Comparison of ENCODE assay signal across 8 cellular contexts in the genomic region with DNA sequence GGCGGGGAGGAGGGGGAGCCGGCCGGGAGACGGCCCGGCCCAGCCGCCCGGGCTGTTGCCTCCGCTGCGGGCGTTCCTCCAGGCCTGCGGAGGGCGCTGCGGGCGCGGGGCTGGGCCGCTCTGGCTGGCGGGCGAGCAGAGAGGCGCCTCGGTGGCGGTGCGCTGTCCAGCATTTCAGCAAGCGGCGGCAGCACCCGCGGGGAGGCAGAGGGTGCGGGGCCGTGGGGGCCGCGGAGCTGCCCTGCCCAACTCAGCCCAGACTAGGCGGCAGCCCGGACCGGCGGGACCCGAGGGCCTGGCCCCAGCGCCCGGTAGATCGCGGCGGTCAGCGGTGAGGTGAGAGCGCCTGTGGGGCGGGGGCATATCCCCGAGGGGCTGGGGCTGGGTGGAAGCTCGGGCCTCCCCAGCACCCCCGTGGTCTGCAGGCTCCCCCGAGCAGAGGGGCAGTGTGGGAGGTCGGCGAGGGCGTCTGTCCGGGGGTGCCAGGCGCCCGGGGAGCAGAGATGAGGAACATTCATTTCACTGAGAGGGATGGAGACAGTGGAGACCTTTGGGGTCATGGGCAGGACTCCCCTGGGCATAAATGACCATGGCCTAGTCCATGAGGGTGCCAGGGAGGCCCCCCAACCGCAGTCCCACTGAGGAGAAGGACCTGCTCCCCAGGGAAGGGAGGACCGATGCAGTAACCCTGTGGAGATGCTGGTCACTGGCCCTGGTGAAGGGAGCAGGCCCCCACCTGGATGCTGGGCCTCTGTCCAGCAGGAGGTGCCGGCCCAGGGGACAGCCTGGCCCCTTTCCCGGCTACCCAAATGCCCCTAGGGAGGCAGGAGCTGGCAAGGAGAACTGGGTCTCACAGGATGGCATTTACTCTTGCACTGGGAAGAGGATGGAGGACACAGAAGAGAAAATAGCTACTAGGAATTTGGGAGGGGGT. TPM values are rescaled to one million over a fixed set of nuclear protein-coding genes. Genes with fewer than 3 reads are reported as not detected.
DNase-seq lines count a peak whose midpoint lies in the region; ATAC-seq and TF ChIP-seq lines count a peak whose summit lies in the region.

A gene with protein sequence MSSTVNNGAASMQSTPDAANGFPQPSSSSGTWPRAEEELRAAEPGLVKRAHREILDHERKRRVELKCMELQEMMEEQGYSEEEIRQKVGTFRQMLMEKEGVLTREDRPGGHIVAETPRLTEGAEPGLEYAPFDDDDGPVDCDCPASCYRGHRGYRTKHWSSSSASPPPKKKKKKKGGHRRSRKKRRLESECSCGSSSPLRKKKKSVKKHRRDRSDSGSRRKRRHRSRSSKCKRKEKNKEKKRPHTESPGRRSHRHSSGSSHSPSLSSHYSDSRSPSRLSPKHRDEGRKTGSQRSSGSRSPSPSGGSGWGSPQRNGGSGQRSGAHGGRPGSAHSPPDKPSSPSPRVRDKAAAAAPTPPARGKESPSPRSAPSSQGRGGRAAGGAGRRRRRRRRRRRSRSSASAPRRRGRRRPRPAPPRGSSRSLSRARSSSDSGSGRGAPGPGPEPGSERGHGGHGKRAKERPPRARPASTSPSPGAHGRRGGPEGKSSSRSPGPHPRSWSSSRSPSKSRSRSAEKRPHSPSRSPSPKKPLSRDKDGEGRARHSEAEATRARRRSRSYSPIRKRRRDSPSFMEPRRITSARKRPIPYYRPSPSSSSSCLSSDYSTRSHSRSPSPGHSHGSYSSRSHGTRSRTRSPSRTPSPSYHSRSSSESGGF (plus strand): TSS at position 165 of the 934 bp plus-strand sequence. CDS start 33,171 bp downstream, outside the sequence.

- TF ChIP-seq POLR2A in Peyer's patch (IDR thresholded peaks at IDR 0.05): no peak

- H3K36me3 ChIP-seq in Peyer's patch (no peaks in the 10 kb centered on the region), fibroblast of lung (ENCODE audit: control insufficient read depth, insufficient read depth, low read length) (no peaks in the 10 kb centered on the region)

- no peak within 1 kb of the TSS for H3K27ac ChIP-seq in Peyer's patch
- no peak within 1 kb of the TSS for H3K27ac ChIP-seq in fibroblast of lung (ENCODE audit: insufficient read depth, low read length)

- H3K4me3 Mint-ChIP-seq in activated T-cell treated with anti-CD3 and anti-CD28 coated beads, Interleukin-2, amount 50 U/mL, for 72 hours: peak within 1 kb of the TSS in 1 of 2 donors; percentile 32
- H3K4me3 Mint-ChIP-seq in natural killer cell: no peak within 1 kb of the TSS
- no peak within 1 kb of the TSS for H3K4me3 Mint-ChIP-seq in stimulated activated effector memory CD8-positive, alpha-beta T cell treated with anti-CD3 and anti-CD28 coated beads, Interleukin-12 subunit alpha, Interleukin-12 subunit beta, amount 100 ng/mL, for 72 hours

- no peaks in the 10 kb centered on the region for H4K20me1 ChIP-seq in fibroblast of lung (ENCODE audit: control insufficient read depth, extremely low read depth, insufficient read depth, low read length)

- H3K79me2 ChIP-seq in fibroblast of lung (ENCODE audit: control insufficient read depth, insufficient read depth, low read length): no peaks in the 10 kb centered on the region

- H3K4me3 ChIP-seq in Peyer's patch: peak within 1 kb of the TSS in 1 of 4 donors; percentile 19
- no peak within 1 kb of the TSS for H3K4me3 ChIP-seq in fibroblast of lung (replicated peaks in 1 of 4; ENCODE audit: control extremely low read depth in 1 of 4, insufficient read depth in 1 of 4, low read depth in 3 of 4, low read length in 4 of 4)

- no peak within 1 kb of the TSS for H3K9ac ChIP-seq in fibroblast of lung (ENCODE audit: insufficient read depth, low read length)

- no peaks in the 10 kb centered on the region for H3K9me3 ChIP-seq in Peyer's patch
- H3K9me3 ChIP-seq in fibroblast of lung (ENCODE audit: control insufficient read depth, insufficient read depth, low read depth, low read length): no peaks in the 10 kb centered on the region

- H3K27ac Mint-ChIP-seq in activated T-cell treated with anti-CD3 and anti-CD28 coated beads, Interleukin-2, amount 50 U/mL, for 72 hours: no peak within 1 kb of the TSS
- H3K27ac Mint-ChIP-seq in natural killer cell: no peak within 1 kb of the TSS
- no peak within 1 kb of the TSS for H3K27ac Mint-ChIP-seq in stimulated activated effector memory CD8-positive, alpha-beta T cell treated with anti-CD3 and anti-CD28 coated beads, Interleukin-12 subunit alpha, Interleukin-12 subunit beta, amount 100 ng/mL, for 72 hours

- intact Hi-C loops in natural killer cell (cut with micrococcal nuclease): no loop called here

- H2AFZ ChIP-seq in fibroblast of lung (ENCODE audit: low read length): no peak within 1 kb of the TSS

- peaks cover 15% of the 10 kb centered on the region for H3K27me3 Mint-ChIP-seq in activated T-cell treated with anti-CD3 and anti-CD28 coated beads, Interleukin-2, amount 50 U/mL, for 72 hours (ENCODE audit: low read depth)
- H3K27me3 Mint-ChIP-seq in natural killer cell (ENCODE audit: low read depth in 2 of 2): peaks cover 15 to 25% of the 10 kb centered on the region in 2 donors

- no peak within 1 kb of the TSS for H3K4me2 ChIP-seq in fibroblast of lung (ENCODE audit: extremely low read depth, insufficient read depth, low read length)

- H3K27me3 ChIP-seq in Peyer's patch (no peaks in the 10 kb centered on the region), fibroblast of lung (ENCODE audit: control insufficient read depth, insufficient read depth, low read length) (no peaks in the 10 kb centered on the region)

- peak in 5 of 6 experiments; percentile 24 to 76 (median 61) for TF ChIP-seq CTCF in Peyer's patch (IDR thresholded peaks at IDR 0.05)
- TF ChIP-seq CTCF in fibroblast of lung (conservative IDR thresholded peaks at IDR 0.05 in 1 of 2, IDR thresholded peaks at IDR 0.05 in 1 of 2; ENCODE audit: low read depth in 1 of 2, low read length in 2 of 2): peak; percentile 42 to 46
- TF ChIP-seq CTCF in natural killer cell (IDR thresholded peaks at IDR 0.05): peak; percentile 73

- H3K4me1 Mint-ChIP-seq in activated T-cell treated with anti-CD3 and anti-CD28 coated beads, Interleukin-2, amount 50 U/mL, for 72 hours (ENCODE audit: low read depth): no peaks in the 10 kb centered on the region
- H3K4me1 Mint-ChIP-seq in natural killer cell: no peaks in the 10 kb centered on the region
- H3K4me1 Mint-ChIP-seq in stimulated activated effector memory CD8-positive, alpha-beta T cell treated with anti-CD3 and anti-CD28 coated beads, Interleukin-12 subunit alpha, Interleukin-12 subunit beta, amount 100 ng/mL, for 72 hours: no peaks in the 10 kb centered on the region

- DNase-seq in A172 (ENCODE audit: low spot score) (peak; percentile 69), KG1 (lab: John Stamatoyannopoulos, UW) (peak; percentile 40), Peyer's patch (peak; percentile 29 to 82 (median 79)), fibroblast of lung (ENCODE audit: low read depth in 2 of 2) (peak; percentile 73 to 75), natural killer cell (peak; percentile 89)
- peak; percentile 89 to 90 for DNase-seq in activated T-cell treated with anti-CD3 and anti-CD28 coated beads, Interleukin-2, amount 50 U/mL, for 72 hours
- peak; percentile 91 to 94 for DNase-seq in stimulated activated effector memory CD8-positive, alpha-beta T cell treated with anti-CD3 and anti-CD28 coated beads, Interleukin-12 subunit alpha, Interleukin-12 subunit beta, amount 100 ng/mL, for 72 hours (ENCODE audit: low spot score in 2 of 2)

- no peaks in the 10 kb centered on the region for H3K36me3 Mint-ChIP-seq in activated T-cell treated with anti-CD3 and anti-CD28 coated beads, Interleukin-2, amount 50 U/mL, for 72 hours (ENCODE audit: insufficient read depth in 2 of 2)
- H3K36me3 Mint-ChIP-seq in natural killer cell: no peaks in the 10 kb centered on the region
- H3K36me3 Mint-ChIP-seq in stimulated activated effector memory CD8-positive, alpha-beta T cell treated with anti-CD3 and anti-CD28 coated beads, Interleukin-12 subunit alpha, Interleukin-12 subunit beta, amount 100 ng/mL, for 72 hours: no peaks in the 10 kb centered on the region

- H3K4me1 ChIP-seq in Peyer's patch: peaks cover 0 to 9% (median 3%) of the 10 kb centered on the region in 4 donors
- H3K4me1 ChIP-seq in fibroblast of lung (ENCODE audit: control insufficient read depth, extremely low read depth, insufficient read depth, low read length): no peaks in the 10 kb centered on the region

- peak; percentile 65 for ATAC-seq in GM18907 (IDR thresholded peaks at IDR 0.05; ENCODE audit: unreplicated experiment)
- ATAC-seq in activated T-cell treated with anti-CD3 and anti-CD28 coated beads, Interleukin-2, amount 50 U/mL, for 72 hours (replicated peaks in 1 of 2): peak; percentile 91 to 97
- ATAC-seq in natural killer cell: peak; percentile 98 to 100 (median 99)
- peak; percentile 87 for ATAC-seq in stimulated activated effector memory CD8-positive, alpha-beta T cell treated with anti-CD3 and anti-CD28 coated beads, Interleukin-12 subunit alpha, Interleukin-12 subunit beta, amount 100 ng/mL, for 72 hours

- no peaks in the 10 kb centered on the region for H3K9me3 Mint-ChIP-seq in activated T-cell treated with anti-CD3 and anti-CD28 coated beads, Interleukin-2, amount 50 U/mL, for 72 hours
- H3K9me3 Mint-ChIP-seq in natural killer cell: no peaks in the 10 kb centered on the region
- H3K9me3 Mint-ChIP-seq in stimulated activated effector memory CD8-positive, alpha-beta T cell treated with anti-CD3 and anti-CD28 coated beads, Interleukin-12 subunit alpha, Interleukin-12 subunit beta, amount 100 ng/mL, for 72 hours: no peaks in the 10 kb centered on the region

RNA-seq across cellular contexts. Expression of the gene that starts here (rescaled TPM):
- total RNA-seq in A172 (2014; rRNA removed; shearing (Covaris generic)): 12.0 and 18.5 TPM in 2 replicates
- total RNA-seq in Peyer's patch: 1 to 10 TPM in 2 of 4 donors, under 1 TPM in 1, not detected in 1; 0.85 to 7.4 (median 1.2) TPM
- total RNA-seq in activated T-cell treated with anti-CD3 and anti-CD28 coated beads, Interleukin-2, amount 50 U/mL, for 72 hours: under 1 TPM in 1 of 2 donors, not detected in 1; 0.12 TPM
- total RNA-seq in fibroblast of lung: 1.0 and 1.7 TPM in 2 replicates
- polyA plus RNA-seq in fibroblast of lung: 0.40 and 1.2 TPM in 2 replicates
- polyA plus RNA-seq in fibroblast of lung (2012): 0.58 and 2.3 TPM in 2 replicates
- polyA minus RNA-seq in fibroblast of lung (ENCODE audit: low replicate concordance): 0.79 and 2.4 TPM in 2 replicates
- not detected for total RNA-seq in natural killer cell

Comparison
In these comparisons a context has a peak if more than half of its experiments do, and no peak if none do; other contexts are left out.
1. Peak in DNase-seq and ATAC-seq in activated T-cell treated with anti-CD3 and anti-CD28 coated beads, Interleukin-2, amount 50 U/mL, for 72 hours; RNA of the gene not detected or under 1 TPM.
2. Peak in DNase-seq and ATAC-seq in natural killer cell; RNA of the gene not detected or under 1 TPM.
3. DNase-seq: peak in every context shown above with its lines; median percentile 92 in stimulated activated effector memory CD8-positive, alpha-beta T cell treated with anti-CD3 and anti-CD28 coated beads, Interleukin-12 subunit alpha, Interleukin-12 subunit beta, amount 100 ng/mL, for 72 hours; 90 in activated T-cell treated with anti-CD3 and anti-CD28 coated beads, Interleukin-2, amount 50 U/mL, for 72 hours; 89 in natural killer cell; 79 in Peyer's patch; 74 in fibroblast of lung; 69 in A172; 40 in KG1.